Comparison of ENCODE assay signal across 19 cellular contexts in genomic region chr4:24974252-24974580, GRCh38. TPM values are rescaled to one million over a fixed set of nuclear protein-coding genes. Genes with fewer than 3 reads are reported as not detected.
DNase-seq lines count a peak whose midpoint lies in the region; ATAC-seq and TF ChIP-seq lines count a peak whose summit lies in the region.
"Had no signal": no experiment of that assay in that cellular context is flagged by ENCODE, and none has a peak within 500 bp of the region (broad histone marks: within the 10 kb centered on the region; RNA-seq: fewer than 3 reads in every experiment).

No MANE protein-coding gene starts in this region.

- peaks cover 0 to 3% (median 0%) of the 10 kb centered on the region in 3 donors for H3K27me3 ChIP-seq in skeletal muscle tissue (ENCODE audit: control insufficient read depth in 3 of 3, insufficient read depth in 3 of 3, low read length in 3 of 3)
- H3K27me3 ChIP-seq: heart right ventricle, suprapubic skin had no signal

- peaks cover 0 to 4% of the 10 kb centered on the region in 2 donors for H3K36me3 Mint-ChIP-seq in CD14-positive monocyte
- H3K36me3 Mint-ChIP-seq: activated naive CD8-positive, alpha-beta T cell treated with anti-CD3 and anti-CD28 coated beads, Interleukin-2, amount 10 ng/mL, durations not matched to agents 7 days and 5 days had no signal

- ATAC-seq in HG02852 (IDR thresholded peaks at IDR 0.05; ENCODE audit: unreplicated experiment) = no peak

- no peaks in the 10 kb centered on the region for H3K36me3 ChIP-seq in skeletal muscle tissue (ENCODE audit: control insufficient read depth in 3 of 3, insufficient read depth in 3 of 3, low read length in 3 of 3)
- H3K36me3 ChIP-seq: heart right ventricle, suprapubic skin had no signal

- no peaks in the 10 kb centered on the region for H3K9me3 ChIP-seq in skeletal muscle tissue (ENCODE audit: control insufficient read depth in 3 of 3, low read length in 3 of 3)
- H3K9me3 ChIP-seq: heart right ventricle, suprapubic skin had no signal

- H3K9ac ChIP-seq in skeletal muscle tissue (ENCODE audit: low read depth in 1 of 3, low read length in 3 of 3) = no peak overlapping the region

- intact Hi-C loops in CD14-positive monocyte (cut with micrococcal nuclease) = loop anchor here (10.0 kb wide), 2 partner anchors 59 to 191 kb away; partner anchors contain the start of genes CCDC149 (in 1 of the 2) and SEPSECS (in 1 of the 2)

- H3K4me3 ChIP-seq in skeletal muscle tissue (ENCODE audit: low read length in 3 of 3) = no peak overlapping the region
- H3K4me3 ChIP-seq: suprapubic skin had no signal

- no peak for TF ChIP-seq CTCF in CD14-positive monocyte (IDR thresholded peaks at IDR 0.05)

- peaks cover 83% of the 10 kb centered on the region for H3K4me1 Mint-ChIP-seq in CD14-positive monocyte

- peaks cover 0 to 9% (median 0%) of the 10 kb centered on the region in 7 donors for H3K9me3 Mint-ChIP-seq in CD14-positive monocyte
- H3K9me3 Mint-ChIP-seq: activated naive CD8-positive, alpha-beta T cell treated with anti-CD3 and anti-CD28 coated beads, Interleukin-2, amount 10 ng/mL, durations not matched to agents 7 days and 5 days; activated T-helper 2 cell treated with anti-CD3 and anti-CD28 coated beads, Interferon-gamma antibody, Interleukin-2, Interleukin-4, amounts not matched to agents 10 μg/mL and 5 μg/mL and 100 μg/mL, durations not matched to agents 14 hours and 24 hours and 36 hours; endodermal cell; H9 had no signal

- H3K4me1 ChIP-seq in skeletal muscle tissue (ENCODE audit: control insufficient read depth in 3 of 3, insufficient read depth in 3 of 3, low read length in 3 of 3) = peaks cover 0 to 5% (median 2%) of the 10 kb centered on the region in 3 donors

- DNase-seq in CD14-positive monocyte (ENCODE audit: low spot score) = no peak
- DNase-seq in MV-4-11 (lab: John Stamatoyannopoulos, UW) = peak; percentile 81
- peak; percentile 49 for DNase-seq in islet precursor cell
- DNase-seq in NCI-H345 treated with DMSO at 0.1 percent for 48 hours (lab: John Stamatoyannopoulos, UW; ENCODE audit: unreplicated experiment) = no peak
- no peak for DNase-seq in NCI-H524 (lab: John Stamatoyannopoulos, UW)
- DNase-seq: activated CD4-positive, alpha-beta T cell treated with anti-CD3 and anti-CD28 coated beads, Interleukin-2, amount 10 ng/mL, durations not matched to agents 7 days and 5 days; activated naive CD8-positive, alpha-beta T cell treated with anti-CD3 and anti-CD28 coated beads, Interleukin-2, amount 10 ng/mL, durations not matched to agents 7 days and 5 days; NCI-H1436; NCI-H524 treated with DMSO at 0.1 percent for 48 hours; occipital lobe had no signal

- peak overlapping the region; percentile 89 to 97 (median 95) for H3K27ac Mint-ChIP-seq in CD14-positive monocyte
- H3K27ac Mint-ChIP-seq: activated CD4-positive, alpha-beta T cell treated with anti-CD3 and anti-CD28 coated beads, Interleukin-2, amount 10 ng/mL, durations not matched to agents 7 days and 5 days; activated naive CD8-positive, alpha-beta T cell treated with anti-CD3 and anti-CD28 coated beads, Interleukin-2, amount 10 ng/mL, durations not matched to agents 7 days and 5 days; activated T-helper 2 cell treated with anti-CD3 and anti-CD28 coated beads, Interferon-gamma antibody, Interleukin-2, Interleukin-4, amounts not matched to agents 10 μg/mL and 5 μg/mL and 100 μg/mL, durations not matched to agents 14 hours and 24 hours and 36 hours; endodermal cell; H9 had no signal

- H3K27me3 Mint-ChIP-seq in CD14-positive monocyte (ENCODE audit: low read depth in 3 of 3) = peaks cover 0 to 3% (median 0%) of the 10 kb centered on the region in 3 donors

- peak overlapping the region; percentile 78 to 88 for H3K4me3 Mint-ChIP-seq in CD14-positive monocyte
- H3K4me3 Mint-ChIP-seq: activated CD4-positive, alpha-beta T cell treated with anti-CD3 and anti-CD28 coated beads, Interleukin-2, amount 10 ng/mL, durations not matched to agents 7 days and 5 days; activated naive CD8-positive, alpha-beta T cell treated with anti-CD3 and anti-CD28 coated beads, Interleukin-2, amount 10 ng/mL, durations not matched to agents 7 days and 5 days; endodermal cell; H9 had no signal

- peak overlapping the region; percentile 36 for H3K27ac ChIP-seq in skeletal muscle tissue (ENCODE audit: low read depth, low read length)
- H3K27ac ChIP-seq: suprapubic skin had no signal

RNA-seq across cellular contexts. Expression of gene LGI2, which starts 56.5 kb away (rescaled TPM):
- polyA plus RNA-seq in CD14-positive monocyte = under 1 TPM; 0.30 to 0.33 TPM
- 1.6 TPM for total RNA-seq in skeletal muscle tissue
- total RNA-seq: activated CD4-positive, alpha-beta T cell treated with anti-CD3 and anti-CD28 coated beads, Interleukin-2, amount 10 ng/mL, durations not matched to agents 7 days and 5 days; activated naive CD8-positive, alpha-beta T cell treated with anti-CD3 and anti-CD28 coated beads, Interleukin-2, amount 10 ng/mL, durations not matched to agents 7 days and 5 days; activated T-helper 2 cell treated with anti-CD3 and anti-CD28 coated beads, Interferon-gamma antibody, Interleukin-2, Interleukin-4, amounts not matched to agents 10 μg/mL and 5 μg/mL and 100 μg/mL, durations not matched to agents 14 hours and 24 hours and 36 hours; OCI-LY7; T-helper 1 cell treated with Interleukin-12 subunit alpha and Interleukin-12 subunit beta and Interleukin-4 antibody, amounts not matched to agents 30 ng/mL and 1 ng/mL, for 36 hours had no signal

Comparison
In these comparisons a context has a peak if more than half of its experiments do, and no peak if none do; other contexts are left out.
1. DNase-seq: peak in MV-4-11 (single experiment) and islet precursor cell (single experiment); none in CD14-positive monocyte (single experiment), NCI-H345 treated with DMSO at 0.1 percent for 48 hours (single experiment) and NCI-H524 (0 of 2).